Comparison of ENCODE assay signal across 23 cellular contexts in the genomic region with DNA sequence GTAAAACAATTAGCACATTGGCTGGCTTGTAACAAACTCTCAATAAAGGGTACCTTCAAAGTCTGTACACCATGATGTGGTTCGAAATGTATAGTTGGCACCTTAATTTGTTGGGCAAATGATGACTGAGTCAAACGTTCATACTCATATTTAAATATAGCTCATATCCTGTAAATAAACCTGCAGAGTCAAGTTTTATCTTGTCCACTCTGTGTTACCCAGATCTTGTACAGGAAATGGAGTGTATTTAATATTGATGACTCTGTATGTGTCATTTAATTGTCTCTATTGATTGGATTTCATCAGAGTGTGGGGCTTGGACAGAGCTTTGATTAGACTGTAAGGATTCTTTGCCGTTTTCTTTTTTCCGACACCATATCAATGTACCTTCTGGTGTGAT.
"Had no signal": no experiment of that assay in that cellular context is flagged by ENCODE, and none has a peak within 500 bp of the region (broad histone marks: within the 10 kb centered on the region; RNA-seq: fewer than 3 reads in every experiment).

No MANE protein-coding gene starts in this region.

- H3K27ac Mint-ChIP-seq: naive thymus-derived CD8-positive, alpha-beta T cell; progenitor cell of endocrine pancreas; stimulated activated naive CD8-positive, alpha-beta T cell treated with anti-CD3 and anti-CD28 coated beads, Interleukin-15, amount 100 ng/mL, for 72 hours; type B pancreatic cell had no signal

- DNase-seq: dermis blood vessel endothelial cell; effector memory CD4-positive, alpha-beta T cell; foreskin fibroblast; heart left ventricle; left cardiac atrium; left lung; naive thymus-derived CD8-positive, alpha-beta T cell; right lobe of liver; small intestine; stimulated activated CD4-positive, alpha-beta T cell treated with anti-CD3 and anti-CD28 coated beads, Interleukin-15, amount 100 ng/mL, for 24 hours; stimulated activated CD4-positive, alpha-beta T cell treated with anti-CD3 and anti-CD28 coated beads, Interleukin-2, amount 100 ng/mL, for 48 hours; stimulated activated naive CD4-positive, alpha-beta T cell; tibial artery had no signal

- ATAC-seq: gastroesophageal sphincter; heart left ventricle; left cardiac atrium; left lung; naive thymus-derived CD8-positive, alpha-beta T cell; right lobe of liver had no signal

- H3K4me1 Mint-ChIP-seq: neural crest cell had no signal

- H3K27me3 ChIP-seq: gastroesophageal sphincter, heart left ventricle, hepatocyte, left lung, neutrophil, right lobe of liver, tibial artery had no signal

- H3K9ac ChIP-seq: parathyroid adenoma had no signal

- H3K9me3 ChIP-seq: gastroesophageal sphincter, heart left ventricle, left lung, neutrophil, right lobe of liver, tibial artery had no signal

- H3K4me2 ChIP-seq: hepatocyte had no signal

- H3K4me3 Mint-ChIP-seq: naive thymus-derived CD8-positive, alpha-beta T cell; neural crest cell; type B pancreatic cell had no signal

- H3K4me1 ChIP-seq: gastroesophageal sphincter, heart left ventricle, left lung, parathyroid adenoma, right lobe of liver, tibial artery had no signal

- H3K27me3 Mint-ChIP-seq: progenitor cell of endocrine pancreas had no signal

- FAIRE-seq: endothelial cell of umbilical vein, small intestine had no signal

- H2AFZ ChIP-seq: hepatocyte, parathyroid adenoma had no signal

- H3K9me3 Mint-ChIP-seq: naive thymus-derived CD8-positive, alpha-beta T cell; neural crest cell; stimulated activated naive CD8-positive, alpha-beta T cell treated with anti-CD3 and anti-CD28 coated beads, Interleukin-15, amount 100 ng/mL, for 72 hours had no signal

- H3K36me3 Mint-ChIP-seq: naive thymus-derived CD8-positive, alpha-beta T cell; type B pancreatic cell had no signal

- H3K36me3 ChIP-seq: gastroesophageal sphincter, heart left ventricle, left lung, neutrophil, right lobe of liver, tibial artery had no signal

- H3K4me3 ChIP-seq: coronary artery, gastroesophageal sphincter, heart left ventricle, hepatocyte, left lung, right lobe of liver, tibial artery had no signal

- H3K79me2 ChIP-seq: hepatocyte, parathyroid adenoma had no signal

- H3K27ac ChIP-seq: coronary artery, gastroesophageal sphincter, heart left ventricle, hepatocyte, left lung, neutrophil, parathyroid adenoma, right lobe of liver, tibial artery had no signal
